Comparison of ENCODE assay signal across 1 cellular context in genomic region chr6:159778542-159778941, GRCh38.
TF ChIP-seq lines count a peak whose summit lies in the region.

No MANE protein-coding gene starts in this region.

TF ChIP-seq in K562, 482 proteins besides CTCF, POLR2A, EP300 and RAD21:
- TF ChIP-seq NFE2L1 (tag; IDR thresholded peaks at IDR 0.05; ENCODE audit: borderline replicate concordance, low read depth) (no peak), RREB1 (CRISPR knock-in tag; IDR thresholded peaks at IDR 0.05) (no peak), ZFP36 (IDR thresholded peaks at IDR 0.05; ENCODE audit: low read depth, low read length, partially characterized antibody) (no peak), FOXA1 (IDR thresholded peaks at IDR 0.05; ENCODE audit: borderline replicate concordance) (no peak), POLR2AphosphoS2 (IDR thresholded peaks at IDR 0.05; ENCODE audit: low read length) (peak; percentile 25; the same call in 1 of the 2 replicates), BCLAF1 (IDR thresholded peaks at IDR 0.05; ENCODE audit: borderline replicate concordance in 1 of 2, control insufficient read depth in 1 of 2, low read depth in 2 of 2, low read length in 1 of 2) (peak in 1 of 2 experiments; percentile 37; a peak in 1 of 4 replicates), POLR2AphosphoS5 (IDR thresholded peaks at IDR 0.05; ENCODE audit: control insufficient read depth, insufficient read depth, low read depth, low read length) (peak; percentile 62; the same call in 1 of the 2 replicates), WHSC1 (IDR thresholded peaks at IDR 0.05; ENCODE audit: low read length) (no peak), SMAD2 (IDR thresholded peaks at IDR 0.05; ENCODE audit: low read depth, low read length) (no peak), RBFOX2 (IDR thresholded peaks at IDR 0.05; ENCODE audit: low read depth, low read length) (peak; percentile 46), SUPT5H (IDR thresholded peaks at IDR 0.05) (0 out of 2 replicates have a peak, but pooled peaks have one; percentile 15), KAT2B (IDR thresholded peaks at IDR 0.05; ENCODE audit: low read depth, low read length) (no peak), TFE3 (CRISPR knock-in tag; IDR thresholded peaks at IDR 0.05) (no peak), SP2 (IDR thresholded peaks at IDR 0.05; ENCODE audit: extremely low read depth, low read depth, low read length, poor library complexity, severe bottlenecking) (no peak), KDM5B (IDR thresholded peaks at IDR 0.05; ENCODE audit: insufficient replicate concordance, low read depth, low read length) (peak; percentile 17), NR2C1 (IDR thresholded peaks at IDR 0.05) (no peak), NR2C1 (tag; IDR thresholded peaks at IDR 0.05) (no peak)
